In the genomic region with DNA sequence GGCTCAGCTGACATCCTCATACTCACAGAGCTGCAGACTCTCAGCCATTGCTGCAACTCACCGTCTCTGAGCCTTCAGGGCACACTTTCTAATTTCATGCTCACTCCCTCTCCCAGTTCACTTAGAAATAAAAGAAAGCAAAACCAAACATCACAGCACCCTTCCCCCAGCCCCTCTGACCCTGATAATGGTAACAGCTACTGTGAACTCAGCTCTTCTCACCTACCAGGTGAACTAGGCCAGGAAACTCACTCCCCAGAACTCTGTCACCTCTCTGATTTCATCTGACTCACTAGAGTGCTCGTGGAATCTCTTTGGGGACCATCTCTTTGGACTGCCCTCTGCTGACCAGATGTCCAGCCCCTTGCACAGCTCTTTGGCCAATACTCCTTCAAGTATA, we compare ENCODE assay signal across 27 cellular contexts. TPM values are rescaled to one million over a fixed set of nuclear protein-coding genes. Genes with fewer than 3 reads are reported as not detected.
DNase-seq lines count a peak whose midpoint lies in the region; ATAC-seq and TF ChIP-seq lines count a peak whose summit lies in the region.
"Had no signal": no experiment of that assay in that cellular context is flagged by ENCODE, and none has a peak within 500 bp of the region (broad histone marks: within the 10 kb centered on the region; RNA-seq: fewer than 3 reads in every experiment).

No MANE protein-coding gene starts in this region.

- CTCF ChIA-PET in activated CD4-positive, alpha-beta memory T cell treated with anti-CD3 and anti-CD28 coated beads for 36 hours (lab: Charles Lee), result interaction anchor here (0.7 kb wide), 1 partner anchor 14 kb away, joined by 3 read pairs; no protein-coding TSS in a partner anchor
- CTCF ChIA-PET in activated CD4-positive, alpha-beta memory T cell treated with anti-CD3 and anti-CD28 coated beads, Interleukin-2, amount 10 ng/mL, durations not matched to agents 7 days and 5 days (lab: Charles Lee), result no interaction called here
- CTCF ChIA-PET in CD4-positive, alpha-beta memory T cell (lab: Charles Lee; ENCODE audit: partially characterized antibody), result interaction anchor here (0.7 to 4.0 kb wide), 5 partner anchors 14 to 47 kb away, joined by 3 to 20 read pairs (median 3); a partner anchor contains a TSS
- CTCF ChIA-PET in T-cell (lab: Charles Lee), result interaction anchor here in 1 of 2 donors (1.3 kb wide), 1 partner anchor 14 kb away, joined by 4 read pairs; a partner anchor contains a TSS

- H3K27me3 Mint-ChIP-seq in activated CD4-positive, alpha-beta memory T cell treated with anti-CD3 and anti-CD28 coated beads for 36 hours, result no peaks in the 10 kb centered on the region
- peaks cover under 1% of the 10 kb centered on the region for H3K27me3 Mint-ChIP-seq in activated CD4-positive, alpha-beta memory T cell treated with anti-CD3 and anti-CD28 coated beads, Interleukin-2, amount 10 ng/mL, durations not matched to agents 7 days and 5 days
- no peaks in the 10 kb centered on the region for H3K27me3 Mint-ChIP-seq in CD4-positive, alpha-beta memory T cell
- H3K27me3 Mint-ChIP-seq in T-cell, result no peaks in the 10 kb centered on the region

- H3K36me3 Mint-ChIP-seq in activated CD4-positive, alpha-beta memory T cell treated with anti-CD3 and anti-CD28 coated beads for 36 hours, result peaks cover 5% of the 10 kb centered on the region
- H3K36me3 Mint-ChIP-seq in activated CD4-positive, alpha-beta memory T cell treated with anti-CD3 and anti-CD28 coated beads, Interleukin-2, amount 10 ng/mL, durations not matched to agents 7 days and 5 days (ENCODE audit: low read depth), result peaks cover 11% of the 10 kb centered on the region
- H3K36me3 Mint-ChIP-seq in CD4-positive, alpha-beta memory T cell, result peaks cover 17 to 21% of the 10 kb centered on the region in 2 donors
- H3K36me3 Mint-ChIP-seq in T-cell, result peaks cover 8% of the 10 kb centered on the region
- H3K36me3 Mint-ChIP-seq: memory B cell had no signal

- H3K4me1 Mint-ChIP-seq in activated CD4-positive, alpha-beta memory T cell treated with anti-CD3 and anti-CD28 coated beads for 36 hours (ENCODE audit: low read depth), result peaks cover 54% of the 10 kb centered on the region
- peaks cover 31% of the 10 kb centered on the region for H3K4me1 Mint-ChIP-seq in activated CD4-positive, alpha-beta memory T cell treated with anti-CD3 and anti-CD28 coated beads, Interleukin-2, amount 10 ng/mL, durations not matched to agents 7 days and 5 days
- H3K4me1 Mint-ChIP-seq in CD4-positive, alpha-beta memory T cell, result peaks cover 49 to 83% (median 64%) of the 10 kb centered on the region in 4 donors
- peaks cover 70 to 78% (median 74%) of the 10 kb centered on the region in 3 donors for H3K4me1 Mint-ChIP-seq in T-cell
- H3K4me1 Mint-ChIP-seq: memory B cell had no signal

- no peak for TF ChIP-seq POLR2A in erythroblast (IDR thresholded peaks at IDR 0.05; ENCODE audit: low read length)

- intact Hi-C loops in activated CD4-positive, alpha-beta memory T cell treated with anti-CD3 and anti-CD28 coated beads for 36 hours (cut with micrococcal nuclease), result no loop called here
- intact Hi-C loops in CD4-positive, alpha-beta memory T cell (cut with micrococcal nuclease), result no loop called here

- peak in 2 of 4 experiments; percentile 47 to 66 for ATAC-seq in T-cell (replicated peaks in 1 of 4)
- ATAC-seq: A549; body of pancreas; GM23338; left lobe of liver; stimulated activated naive CD8-positive, alpha-beta T cell treated with anti-CD3 and anti-CD28 coated beads, Interleukin-15, Interleukin-2, amounts not matched to agents 100 U/mL and 50 U/mL, for 24 hours had no signal

- H3K9me3 Mint-ChIP-seq in activated CD4-positive, alpha-beta memory T cell treated with anti-CD3 and anti-CD28 coated beads for 36 hours, result peaks cover 9% of the 10 kb centered on the region
- H3K9me3 Mint-ChIP-seq in activated CD4-positive, alpha-beta memory T cell treated with anti-CD3 and anti-CD28 coated beads, Interleukin-2, amount 10 ng/mL, durations not matched to agents 7 days and 5 days, result peaks cover 5% of the 10 kb centered on the region
- H3K9me3 Mint-ChIP-seq in CD4-positive, alpha-beta memory T cell, result peaks cover 0 to 21% (median 17%) of the 10 kb centered on the region in 8 donors
- H3K9me3 Mint-ChIP-seq in T-cell, result peaks cover 4 to 14% (median 5%) of the 10 kb centered on the region in 3 donors
- H3K9me3 Mint-ChIP-seq: memory B cell had no signal

- no peak for DNase-seq in activated CD4-positive, alpha-beta memory T cell treated with anti-CD3 and anti-CD28 coated beads for 36 hours
- DNase-seq in activated CD4-positive, alpha-beta memory T cell treated with anti-CD3 and anti-CD28 coated beads, Interleukin-2, amount 10 ng/mL, durations not matched to agents 7 days and 5 days, result no peak
- peak in 4 of 5 donors; percentile 27 to 45 (median 35) for DNase-seq in CD4-positive, alpha-beta memory T cell
- peak in 16 of 34 experiments; percentile 2 to 38 (median 20) for DNase-seq in T-cell
- DNase-seq in left kidney (ENCODE audit: low read depth, low spot score), result peak; percentile 7
- no peak for DNase-seq in NCI-H82 treated with DMSO at 0.1 percent for 48 hours (lab: John Stamatoyannopoulos, UW; ENCODE audit: unreplicated experiment)
- no peak for DNase-seq in cerebellum (ENCODE audit: low spot score)
- no peak for DNase-seq in erythroblast (lab: John Stamatoyannopoulos, UW)
- DNase-seq: activated CD4-positive, alpha-beta T cell treated with anti-CD3 and anti-CD28 coated beads, Interleukin-2, amount 10 ng/mL, durations not matched to agents 24 days and 14 days; activated CD8-positive, alpha-beta memory T cell treated with anti-CD3 and anti-CD28 coated beads, Interleukin-2, amount 50 U/mL, for 4 hours; adrenal gland; body of pancreas; EL; NCI-H1048; NCI-H1694; NCI-H446 treated with DMSO at 0.1 percent for 48 hours; NCI-H82; small intestine; stimulated activated naive CD8-positive, alpha-beta T cell treated with anti-CD3 and anti-CD28 coated beads, Interleukin-15, Interleukin-2, amounts not matched to agents 100 U/mL and 50 U/mL, for 24 hours; T-helper 9 cell; testis had no signal

- H3K9me3 ChIP-seq in CD4-positive, alpha-beta memory T cell (ENCODE audit: control insufficient read depth in 1 of 2, low read length in 2 of 2), result no peaks in the 10 kb centered on the region
- H3K9me3 ChIP-seq: A549, adrenal gland, body of pancreas, testis had no signal

- H3K4me1 ChIP-seq in CD4-positive, alpha-beta memory T cell (ENCODE audit: insufficient read depth, low read length), result peaks cover 62% of the 10 kb centered on the region
- H3K4me1 ChIP-seq: adrenal gland, testis had no signal

- POLR2A ChIA-PET in activated CD4-positive, alpha-beta memory T cell treated with anti-CD3 and anti-CD28 coated beads for 36 hours (lab: Charles Lee), result interaction anchor here (0.6 kb wide), 1 partner anchor 460 kb away, joined by 3 read pairs; no protein-coding TSS in a partner anchor
- POLR2A ChIA-PET in activated CD4-positive, alpha-beta memory T cell treated with anti-CD3 and anti-CD28 coated beads, Interleukin-2, amount 10 ng/mL, durations not matched to agents 7 days and 5 days (lab: Charles Lee), result interaction anchor here (1.5 kb wide), 1 partner anchor 14 kb away, joined by 6 read pairs; a partner anchor contains a TSS
- POLR2A ChIA-PET in CD4-positive, alpha-beta memory T cell (lab: Charles Lee; ENCODE audit: partially characterized antibody), result interaction anchor here (0.9 to 3.2 kb wide), 2 partner anchors 11 to 14 kb away, joined by 3 to 16 read pairs; a partner anchor contains a TSS
- POLR2A ChIA-PET in T-cell (lab: Charles Lee), result no interaction called here

- H3K27me3 ChIP-seq in CD4-positive, alpha-beta memory T cell (ENCODE audit: insufficient read depth, low read length), result no peaks in the 10 kb centered on the region
- H3K27me3 ChIP-seq: adrenal gland, body of pancreas, testis had no signal

- H3K4me3 ChIP-seq in CD4-positive, alpha-beta memory T cell (ENCODE audit: low read length in 2 of 2), result no peak overlapping the region
- H3K4me3 ChIP-seq: A549, adrenal gland, body of pancreas, GM23338, testis had no signal

- no peaks in the 10 kb centered on the region for H3K36me3 ChIP-seq in CD4-positive, alpha-beta memory T cell (ENCODE audit: insufficient read depth, low read length)
- H3K36me3 ChIP-seq: adrenal gland had no signal

- peak overlapping the region; percentile 11 for H3K27ac Mint-ChIP-seq in activated CD4-positive, alpha-beta memory T cell treated with anti-CD3 and anti-CD28 coated beads for 36 hours
- H3K27ac Mint-ChIP-seq in activated CD4-positive, alpha-beta memory T cell treated with anti-CD3 and anti-CD28 coated beads, Interleukin-2, amount 10 ng/mL, durations not matched to agents 7 days and 5 days, result no peak overlapping the region
- peak overlapping the region; percentile 76 to 94 (median 86) for H3K27ac Mint-ChIP-seq in CD4-positive, alpha-beta memory T cell
- H3K27ac Mint-ChIP-seq in T-cell, result peak overlapping the region; percentile 87 to 92
- H3K27ac Mint-ChIP-seq: activated CD4-positive, alpha-beta T cell treated with anti-CD3 and anti-CD28 coated beads, Interleukin-2, amount 10 ng/mL, durations not matched to agents 24 days and 14 days; activated T-helper 2 cell treated with anti-CD3 and anti-CD28 coated beads, Interferon-gamma antibody, Interleukin-2, Interleukin-4, amounts not matched to agents 10 μg/mL and 5 μg/mL and 100 μg/mL, durations not matched to agents 14 hours and 24 hours and 36 hours; GM23338; memory B cell had no signal

- no peak overlapping the region for H3K27ac ChIP-seq in CD4-positive, alpha-beta memory T cell (ENCODE audit: low read depth, low read length)
- H3K27ac ChIP-seq: A549, adrenal gland, epithelial cell of prostate, testis had no signal

- no peak overlapping the region for H3K4me3 Mint-ChIP-seq in activated CD4-positive, alpha-beta memory T cell treated with anti-CD3 and anti-CD28 coated beads for 36 hours
- H3K4me3 Mint-ChIP-seq in activated CD4-positive, alpha-beta memory T cell treated with anti-CD3 and anti-CD28 coated beads, Interleukin-2, amount 10 ng/mL, durations not matched to agents 7 days and 5 days, result no peak overlapping the region
- H3K4me3 Mint-ChIP-seq in CD4-positive, alpha-beta memory T cell, result peak overlapping the region in 7 of 8 donors; percentile 1 to 63 (median 43)
- peak overlapping the region in 1 of 3 donors; percentile 26 for H3K4me3 Mint-ChIP-seq in T-cell
- H3K4me3 Mint-ChIP-seq: activated CD4-positive, alpha-beta T cell treated with anti-CD3 and anti-CD28 coated beads, Interleukin-2, amount 10 ng/mL, durations not matched to agents 24 days and 14 days; GM23338; memory B cell had no signal

RNA-seq across cellular contexts. Expression of a gene that starts 14.5 kb away (rescaled TPM):
- under 1 TPM; 0.33 to 0.41 TPM for total RNA-seq in activated CD4-positive, alpha-beta memory T cell treated with anti-CD3 and anti-CD28 coated beads for 36 hours
- under 1 TPM; 0.10 to 0.18 TPM for total RNA-seq in activated CD4-positive, alpha-beta memory T cell treated with anti-CD3 and anti-CD28 coated beads, Interleukin-2, amount 10 ng/mL, durations not matched to agents 7 days and 5 days
- total RNA-seq in CD4-positive, alpha-beta memory T cell, result 1 to 10 TPM; 1.3 to 2.4 TPM
- polyA plus RNA-seq in CD4-positive, alpha-beta memory T cell, result 1 to 10 TPM in 1 of 2 donors, under 1 TPM in 1; 0.75 to 1.5 TPM
- total RNA-seq in T-cell, result under 1 TPM; 0.41 to 0.93 (median 0.75) TPM
- total RNA-seq in cerebellum, result 9.5 TPM
- total RNA-seq: activated CD4-positive, alpha-beta T cell treated with anti-CD3 and anti-CD28 coated beads, Interleukin-2, amount 10 ng/mL, durations not matched to agents 24 days and 14 days; activated T-helper 2 cell treated with anti-CD3 and anti-CD28 coated beads, Interferon-gamma antibody, Interleukin-2, Interleukin-4, amounts not matched to agents 10 μg/mL and 5 μg/mL and 100 μg/mL, durations not matched to agents 14 hours and 24 hours and 36 hours had no signal

Comparison
In these comparisons a context has a peak if more than half of its experiments do, and no peak if none do; other contexts are left out.
1. DNase-seq: peak in CD4-positive, alpha-beta memory T cell (4 of 5) and left kidney (single experiment); none in activated CD4-positive, alpha-beta memory T cell treated with anti-CD3 and anti-CD28 coated beads for 36 hours (single experiment), activated CD4-positive, alpha-beta memory T cell treated with anti-CD3 and anti-CD28 coated beads, Interleukin-2, amount 10 ng/mL, durations not matched to agents 7 days and 5 days (single experiment), NCI-H82 treated with DMSO at 0.1 percent for 48 hours (single experiment), cerebellum (single experiment) and erythroblast (0 of 2).
2. H3K4me3 Mint-ChIP-seq: peak in CD4-positive, alpha-beta memory T cell (7 of 8); none in activated CD4-positive, alpha-beta memory T cell treated with anti-CD3 and anti-CD28 coated beads for 36 hours (single experiment) and activated CD4-positive, alpha-beta memory T cell treated with anti-CD3 and anti-CD28 coated beads, Interleukin-2, amount 10 ng/mL, durations not matched to agents 7 days and 5 days (single experiment).
3. POLR2A ChIA-PET loops: an anchor here in activated CD4-positive, alpha-beta memory T cell treated with anti-CD3 and anti-CD28 coated beads for 36 hours (0.6 kb wide), activated CD4-positive, alpha-beta memory T cell treated with anti-CD3 and anti-CD28 coated beads, Interleukin-2, amount 10 ng/mL, durations not matched to agents 7 days and 5 days (1.5 kb wide) and CD4-positive, alpha-beta memory T cell (0.9 to 3.2 kb wide); none called in T-cell.